In the genomic region with DNA sequence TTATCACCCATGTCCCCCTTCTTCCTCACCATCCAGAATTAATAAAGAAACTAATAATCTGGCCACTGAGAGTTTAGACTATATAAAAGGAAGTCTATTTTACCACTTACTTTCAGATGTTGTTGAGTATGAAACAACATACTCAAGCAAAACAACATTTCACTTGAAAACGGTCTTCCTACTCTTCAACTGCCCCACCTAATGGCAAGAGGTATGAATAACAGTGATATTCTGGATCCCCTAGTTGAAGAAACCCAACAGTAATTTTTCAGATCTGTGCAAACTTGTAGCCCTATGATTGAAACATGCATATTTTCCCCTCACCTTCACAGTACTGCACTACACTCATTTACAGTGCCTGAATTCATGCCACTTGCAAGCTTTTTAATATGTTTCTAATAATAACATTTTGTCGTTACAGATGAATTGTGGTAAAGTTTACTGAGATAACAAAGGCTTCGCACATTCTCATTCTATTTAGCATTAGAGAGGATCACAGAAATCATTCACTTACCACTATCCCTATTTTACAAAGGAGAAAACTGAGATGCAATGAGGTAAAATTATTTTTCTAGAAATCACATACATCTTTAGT, we compare ENCODE assay signal across 8 cellular contexts.
DNase-seq lines count a peak whose midpoint lies in the region; ATAC-seq and TF ChIP-seq lines count a peak whose summit lies in the region.

No MANE protein-coding gene starts in this region.

- CTCF ChIA-PET in CD8-positive, alpha-beta T cell (lab: Charles Lee) = no interaction called here

- ATAC-seq in GM18517 (IDR thresholded peaks at IDR 0.05; ENCODE audit: unreplicated experiment) (peak; percentile 82), HG03342 (IDR thresholded peaks at IDR 0.05; ENCODE audit: unreplicated experiment) (peak; percentile 74)
- ATAC-seq in CD8-positive, alpha-beta T cell = no peak

- H3K9me3 ChIP-seq in CD8-positive, alpha-beta T cell (ENCODE audit: low read length) = no peaks in the 10 kb centered on the region

- no peaks in the 10 kb centered on the region for H3K4me1 ChIP-seq in CD8-positive, alpha-beta T cell (ENCODE audit: insufficient read depth, low read length)

- H3K27ac ChIP-seq in CD8-positive, alpha-beta T cell (ENCODE audit: low read depth, low read length) = no peak overlapping the region

- no peaks in the 10 kb centered on the region for H3K4me1 Mint-ChIP-seq in CD8-positive, alpha-beta T cell (ENCODE audit: low read depth)

- peaks cover 4% of the 10 kb centered on the region for H3K9me3 Mint-ChIP-seq in CD8-positive, alpha-beta T cell

- H3K36me3 ChIP-seq in CD8-positive, alpha-beta T cell (ENCODE audit: insufficient read depth, low read length) = no peaks in the 10 kb centered on the region

- H3K4me3 Mint-ChIP-seq in CD8-positive, alpha-beta T cell = no peak overlapping the region

- no peak overlapping the region for H3K4me3 ChIP-seq in AG09309 (ENCODE audit: control insufficient read depth, low read depth, low read length)
- H3K4me3 ChIP-seq in CD8-positive, alpha-beta T cell (ENCODE audit: low read depth, low read length) = no peak overlapping the region

- peak; percentile 56 for TF ChIP-seq CTCF in AG09309 (IDR thresholded peaks at IDR 0.05; ENCODE audit: control insufficient read depth, insufficient read depth, low read depth, low read length, missing control alignments)
- no peak for TF ChIP-seq CTCF in CD8-positive, alpha-beta T cell (IDR thresholded peaks at IDR 0.05)

- H3K27me3 ChIP-seq in CD8-positive, alpha-beta T cell (ENCODE audit: insufficient read depth, low read length) = no peaks in the 10 kb centered on the region

- POLR2A ChIA-PET in CD8-positive, alpha-beta T cell (lab: Charles Lee) = no interaction called here

- intact Hi-C loops in CD8-positive, alpha-beta T cell (cut with DNase I, micrococcal nuclease) = no loop called here

- no peaks in the 10 kb centered on the region for H3K27me3 Mint-ChIP-seq in CD8-positive, alpha-beta T cell (ENCODE audit: low read depth)

- no peak for DNase-seq in AG09309 (ENCODE audit: low read depth)
- DNase-seq in RPMI8226 = peak; percentile 22
- peak; percentile 59 for DNase-seq in iris pigment epithelial cell (ENCODE audit: low read depth)
- DNase-seq in activated CD4-positive, alpha-beta T cell treated with anti-CD3 and anti-CD28 coated beads for 48 hours = no peak
- no peak for DNase-seq in NCI-H1048 (lab: John Stamatoyannopoulos, UW)
- no peak for DNase-seq in CD8-positive, alpha-beta T cell

- no peak overlapping the region for H3K27ac Mint-ChIP-seq in CD8-positive, alpha-beta T cell

- H3K36me3 Mint-ChIP-seq in CD8-positive, alpha-beta T cell = no peaks in the 10 kb centered on the region

Comparison
In these comparisons a context has a peak if more than half of its experiments do, and no peak if none do; other contexts are left out.
1. DNase-seq: peak in RPMI8226 (single experiment) and iris pigment epithelial cell (single experiment); none in AG09309 (single experiment), activated CD4-positive, alpha-beta T cell treated with anti-CD3 and anti-CD28 coated beads for 48 hours (single experiment), NCI-H1048 (single experiment) and CD8-positive, alpha-beta T cell (0 of 7).